26 cellular contexts compared by ENCODE assay signal in genomic region chr11:110074499-110074898, GRCh38. TPM values are rescaled to one million over a fixed set of nuclear protein-coding genes. Genes with fewer than 3 reads are reported as not detected.
DNase-seq lines count a peak whose midpoint lies in the region; TF ChIP-seq lines count a peak whose summit lies in the region.
"Had no signal": no experiment of that assay in that cellular context is flagged by ENCODE, and none has a peak within 500 bp of the region (broad histone marks: within the 10 kb centered on the region; RNA-seq: fewer than 3 reads in every experiment).

No MANE protein-coding gene starts in this region.

- peak overlapping the region; percentile 96 for H2BK5ac ChIP-seq in trophoblast cell (ENCODE audit: low read depth, low read length, poor library complexity)

- H3K4me3 ChIP-seq in A673 (ENCODE audit: low read depth, low read length, poor library complexity, severe bottlenecking) (no peak overlapping the region), trophoblast cell (ENCODE audit: low read depth, low read length) (no peak overlapping the region)
- H3K4me3 ChIP-seq: A549, BLaER1, GM12878 had no signal

- H3K4me2 ChIP-seq in trophoblast cell (ENCODE audit: low read length): no peak overlapping the region
- H3K4me2 ChIP-seq: A549, BLaER1 had no signal

- peak overlapping the region; percentile 34 for H3K4ac ChIP-seq in trophoblast cell (ENCODE audit: low read depth, low read length)

- no peak overlapping the region for H2AFZ ChIP-seq in trophoblast cell (ENCODE audit: insufficient read depth, low read length, poor library complexity)

- H4K12ac ChIP-seq in trophoblast cell (ENCODE audit: low read depth, low read length): no peak overlapping the region

- peak overlapping the region; percentile 36 for H3K14ac ChIP-seq in trophoblast cell (ENCODE audit: low read length)

- no CpG with 5 or more reads among the region's 7 CpGs for WGBS in trophoblast cell (ENCODE audit: extremely low coverage, insufficient coverage, insufficient read length)

- POLR2A ChIA-PET in A673 (lab: Charles Lee; ENCODE audit: low non-redundant PET): no interaction called here

- no TSS peak for BruUV-seq in A673 (replicated peaks; lab: Mats Ljungman, UMichigan)

- no peak overlapping the region for H3K4me3 Mint-ChIP-seq in mesothelial cell of epicardium
- H3K4me3 Mint-ChIP-seq: CD14-positive monocyte; CD4-positive, alpha-beta memory T cell; CD4-positive, CD25-positive, alpha-beta regulatory T cell; CD8-positive, alpha-beta memory T cell had no signal

- CTCF ChIA-PET in A673 (lab: Charles Lee): no interaction called here

- H3K23ac ChIP-seq in trophoblast cell (ENCODE audit: low read length): no peak overlapping the region

- H3K36me3 ChIP-seq in A673 (ENCODE audit: insufficient read depth, low read length, poor library complexity, severe bottlenecking) (no peaks in the 10 kb centered on the region), trophoblast cell (ENCODE audit: control insufficient read depth in 1 of 2, insufficient read depth in 2 of 2, low read length in 2 of 2) (peaks cover 0 to 4% of the 10 kb centered on the region in 2 experiments)
- H3K36me3 ChIP-seq: BE2C, BLaER1 had no signal

- TF ChIP-seq CTCF in A673 (conservative IDR thresholded peaks at IDR 0.05; ENCODE audit: low read depth, low read length) (no peak), VCaP (conservative IDR thresholded peaks at IDR 0.05) (no peak), mesothelial cell of epicardium (IDR thresholded peaks at IDR 0.05; ENCODE audit: unreplicated experiment) (no peak)

- H2BK120ac ChIP-seq in trophoblast cell (ENCODE audit: insufficient read depth, low read length, poor library complexity): peak overlapping the region; percentile 98

- intact Hi-C loops in A673 (cut with micrococcal nuclease; ENCODE audit: unreplicated experiment): loop anchor here (10.0 kb wide), 1 partner anchor 300 kb away; no protein-coding TSS in a partner anchor

- peaks cover 51% of the 10 kb centered on the region for H3K4me1 Mint-ChIP-seq in mesothelial cell of epicardium
- H3K4me1 Mint-ChIP-seq: CD8-positive, alpha-beta memory T cell had no signal

- H3K27me3 ChIP-seq in A673 (replicated peaks; ENCODE audit: insufficient read depth, low read depth, low read length, poor library complexity) (no peaks in the 10 kb centered on the region), trophoblast cell (ENCODE audit: insufficient read depth, low read length) (no peaks in the 10 kb centered on the region)
- H3K27me3 ChIP-seq: BE2C, BLaER1 had no signal

- no peaks in the 10 kb centered on the region for H3K9me3 Mint-ChIP-seq in mesothelial cell of epicardium

- H3K18ac ChIP-seq in trophoblast cell (ENCODE audit: low read length): peak overlapping the region; percentile 22

- H3K36me3 Mint-ChIP-seq in mesothelial cell of epicardium: no peaks in the 10 kb centered on the region
- H3K36me3 Mint-ChIP-seq: CD4-positive, alpha-beta memory T cell; CD4-positive, CD25-positive, alpha-beta regulatory T cell; CD8-positive, alpha-beta memory T cell had no signal

- no peak overlapping the region for H3K9ac ChIP-seq in trophoblast cell (ENCODE audit: low read length)
- H3K9ac ChIP-seq: BLaER1 had no signal

- peak overlapping the region; percentile 46 for H4K8ac ChIP-seq in trophoblast cell (ENCODE audit: low read depth, low read length)

- peaks cover 30% of the 10 kb centered on the region for H3K79me1 ChIP-seq in trophoblast cell (ENCODE audit: low read length)

- peak overlapping the region; percentile 44 for H2AK5ac ChIP-seq in trophoblast cell (ENCODE audit: low read length)

- H3K27ac Mint-ChIP-seq in mesothelial cell of epicardium: peak overlapping the region; percentile 96
- H3K27ac Mint-ChIP-seq: CD4-positive, alpha-beta memory T cell; CD4-positive, CD25-positive, alpha-beta regulatory T cell; CD8-positive, alpha-beta memory T cell had no signal

- peaks cover 8% of the 10 kb centered on the region for H3K9me3 ChIP-seq in A673 (ENCODE audit: low read depth, low read length, poor library complexity, severe bottlenecking)
- H3K9me3 ChIP-seq in trophoblast cell (ENCODE audit: insufficient read depth, low read depth, low read length): peaks cover 4% of the 10 kb centered on the region
- H3K9me3 ChIP-seq: BE2C had no signal

- no peaks in the 10 kb centered on the region for H3K27me3 Mint-ChIP-seq in mesothelial cell of epicardium (ENCODE audit: low read depth)
- H3K27me3 Mint-ChIP-seq: CD4-positive, CD25-positive, alpha-beta regulatory T cell had no signal

- H3K27ac ChIP-seq in A673 (ENCODE audit: low read depth, low read length, poor library complexity, severe bottlenecking) (peak overlapping the region; percentile 82), VCaP (peak overlapping the region; percentile 91), trophoblast cell (ENCODE audit: low read depth, low read length) (peak overlapping the region; percentile 73)
- H3K27ac ChIP-seq: 22Rv1, A549, BLaER1 had no signal

- H3K4me1 ChIP-seq in A673 (ENCODE audit: insufficient read depth, low read length, poor library complexity, severe bottlenecking) (peaks cover 54% of the 10 kb centered on the region), trophoblast cell (ENCODE audit: control insufficient read depth in 1 of 2, insufficient read depth in 2 of 2, low read length in 2 of 2) (peaks cover 15 to 19% of the 10 kb centered on the region in 2 experiments)

- peak overlapping the region; percentile 99 for H2BK12ac ChIP-seq in trophoblast cell (ENCODE audit: low read length)

- peaks cover 6% of the 10 kb centered on the region for H3K79me2 ChIP-seq in trophoblast cell (ENCODE audit: control insufficient read depth, insufficient read depth, low read length, poor library complexity)

- H4K91ac ChIP-seq in trophoblast cell (ENCODE audit: low read depth, low read length): peak overlapping the region; percentile 98

- DNase-seq in A673 (ENCODE audit: low spot score): no peak
- DNase-seq in mesothelial cell of epicardium (ENCODE audit: low spot score in 2 of 2, unreplicated experiment in 2 of 2): no peak
- no peak for DNase-seq in trophoblast cell
- DNase-seq in NCI-H510A treated with DMSO at 0.1 percent for 48 hours (lab: John Stamatoyannopoulos, UW): no peak
- DNase-seq in NAMALWA (ENCODE audit: low spot score): no peak
- DNase-seq in stimulated activated CD4-positive, alpha-beta T cell treated with anti-CD3 and anti-CD28 coated beads, Interleukin-4, amount 100 ng/mL, for 24 hours: no peak
- no peak for DNase-seq in UCSD-AML1 (lab: John Stamatoyannopoulos, UW; ENCODE audit: unreplicated experiment)
- DNase-seq: ACHN; C1 segment of cervical spinal cord; CD4-positive, alpha-beta memory T cell; CD4-positive, CD25-positive, alpha-beta regulatory T cell; CD8-positive, alpha-beta memory T cell; DMS 273 treated with DMSO at 0.1 percent for 48 hours; DMS153; DMS53; DMS79; DND-41; EL; GDM1 had no signal

RNA-seq across cellular contexts. Expression of gene ZC3H12C, which starts 18.7 kb away (rescaled TPM):
- total RNA-seq in A673 (2021) (18.7 and 21.7 TPM in 2 replicates), mesothelial cell of epicardium (16.7 to 17.0 TPM (median 17.0 TPM) in 3 replicates)
- 8.1 and 8.4 TPM in 2 replicates for polyA plus RNA-seq in trophoblast cell (2013)
- polyA plus RNA-seq: CD4-positive, alpha-beta memory T cell; CD8-positive, alpha-beta memory T cell had no signal
